ENCODE assay signal across 8 cellular contexts in the genomic region with DNA sequence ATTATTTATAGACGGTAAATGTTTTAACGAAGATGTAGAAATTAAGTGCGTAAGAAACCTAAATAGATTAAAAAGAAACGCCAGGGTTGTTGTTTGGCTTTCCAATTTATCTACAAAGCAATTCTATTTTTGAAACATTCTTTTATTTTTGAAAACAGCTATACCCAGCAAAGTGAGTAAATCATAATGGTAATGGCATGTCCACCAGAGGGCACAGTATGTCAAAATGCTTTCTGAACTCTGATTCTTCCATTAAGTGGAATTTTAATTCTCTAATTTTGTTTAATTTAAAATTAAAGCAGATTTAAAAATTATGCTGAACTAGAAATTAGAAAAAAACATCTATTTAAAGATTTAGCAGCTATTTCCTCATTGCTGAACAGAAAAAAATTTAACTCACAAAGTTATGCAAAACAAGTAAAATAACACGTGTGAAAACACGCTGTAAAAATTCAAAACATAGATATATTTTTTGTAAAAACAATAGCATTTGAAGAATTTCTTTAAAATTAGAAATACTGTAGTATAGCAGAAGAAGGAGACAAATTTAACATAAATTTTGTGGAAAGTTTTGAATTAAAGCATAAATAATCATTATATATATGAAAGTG. TPM values are rescaled to one million over a fixed set of nuclear protein-coding genes. Genes with fewer than 3 reads are reported as not detected.
A peak's percentile ranks its signal among the peaks of the same experiment; 100 is the strongest.
DNase-seq lines count a peak whose midpoint lies in the region; ATAC-seq, FAIRE-seq and TF ChIP-seq lines count a peak whose summit lies in the region.

No MANE protein-coding gene starts in this region.

- peak; percentile 58 to 69 for TF ChIP-seq CTCF in Caco-2 (IDR thresholded peaks at IDR 0.05; ENCODE audit: insufficient read depth in 1 of 2, low read depth in 1 of 2, low read length in 1 of 2, severe bottlenecking in 1 of 2, unreplicated experiment in 1 of 2)
- peak; percentile 74 for TF ChIP-seq CTCF in KMS-11 (conservative IDR thresholded peaks at IDR 0.05; ENCODE audit: low read depth, low read length)

- H3K27ac Mint-ChIP-seq in Caco-2 (ENCODE audit: unreplicated experiment) = no peak overlapping the region

- no peaks in the 10 kb centered on the region for H4K20me1 ChIP-seq in KMS-11 (ENCODE audit: insufficient read depth)

- FAIRE-seq in HTR-8/SVneo (lab: Jason Lieb, UNC) = no peak
- FAIRE-seq in H54 (lab: Jason Lieb, UNC) = no peak

- H3K9ac ChIP-seq in KMS-11 = no peak overlapping the region

- H3K4me2 ChIP-seq in KMS-11 = no peak overlapping the region

- H3K4me3 Mint-ChIP-seq in Caco-2 (ENCODE audit: unreplicated experiment) = no peak overlapping the region

- no peaks in the 10 kb centered on the region for H3K9me3 Mint-ChIP-seq in Caco-2 (ENCODE audit: unreplicated experiment)

- H3K79me2 ChIP-seq in KMS-11 (ENCODE audit: insufficient read depth, low read depth) = no peaks in the 10 kb centered on the region

- CTCF ChIA-PET in Caco-2 (lab: Charles Lee) = interaction anchor here (0.7 to 1.6 kb wide), 4 partner anchors 20 to 60 kb away, joined by 3 to 7 read pairs (median 5); partner anchors contain the start of gene RASSF6

- no peak for ATAC-seq in HG03342 (IDR thresholded peaks at IDR 0.05; ENCODE audit: unreplicated experiment)

- no peak overlapping the region for H3K27ac ChIP-seq in KMS-11

- H2AFZ ChIP-seq in KMS-11 (ENCODE audit: low read depth) = no peak overlapping the region

- DNase-seq in Caco-2 = peak in 1 of 2 experiments; percentile 26
- DNase-seq in astrocyte of the hippocampus (ENCODE audit: low read depth, low spot score) = peak; percentile 51
- DNase-seq in lung microvascular endothelial cell (ENCODE audit: low read depth in 2 of 2) = peak; percentile 61 to 68
- DNase-seq in HTR-8/SVneo (ENCODE audit: insufficient read length, low spot score) = no peak
- DNase-seq in AG08395 (ENCODE audit: low spot score) = no peak
- DNase-seq in H54 (ENCODE audit: insufficient read length, low spot score) = no peak

- H3K4me1 ChIP-seq in Caco-2 (peaks cover 7% of the 10 kb centered on the region), KMS-11 (ENCODE audit: low read depth, poor library complexity, severe bottlenecking) (peaks cover 15% of the 10 kb centered on the region)

- H3K9me3 ChIP-seq in Caco-2 = no peaks in the 10 kb centered on the region

- H3K27me3 ChIP-seq in Caco-2 (replicated peaks; ENCODE audit: control insufficient read depth, insufficient read depth, low read length) = no peaks in the 10 kb centered on the region
- no peaks in the 10 kb centered on the region for H3K27me3 ChIP-seq in KMS-11 (ENCODE audit: insufficient read depth, low read depth)

- POLR2A ChIA-PET in Caco-2 (lab: Charles Lee) = no interaction called here

- H3K36me3 ChIP-seq in Caco-2 (ENCODE audit: control insufficient read depth, insufficient read depth, low read length) (no peaks in the 10 kb centered on the region; the same call in 1 of the 2 replicates), KMS-11 (ENCODE audit: insufficient read depth) (no peaks in the 10 kb centered on the region)

- no peaks in the 10 kb centered on the region for H3K36me3 Mint-ChIP-seq in Caco-2 (ENCODE audit: insufficient read depth, unreplicated experiment)

- intact Hi-C loops in Caco-2 (cut with micrococcal nuclease; ENCODE audit: unreplicated experiment) = loop anchor here (1.0 to 5.0 kb wide), 2 partner anchors 60 to 251 kb away; no protein-coding TSS in a partner anchor

- TF ChIP-seq POLR2A in H54 (IDR thresholded peaks at IDR 0.05; ENCODE audit: low read depth, low read length) = no peak

- peaks cover 1% of the 10 kb centered on the region for H3K4me1 Mint-ChIP-seq in Caco-2 (ENCODE audit: low read depth, unreplicated experiment)

- no TSS peak for BruUV-seq in Caco-2 (replicated peaks; lab: Mats Ljungman, UMichigan)

- no peaks in the 10 kb centered on the region for H3K27me3 Mint-ChIP-seq in Caco-2 (ENCODE audit: insufficient read depth, unreplicated experiment)

- no peak overlapping the region for H3K4me3 ChIP-seq in Caco-2 (ENCODE audit: low read depth, low read length)
- no peak overlapping the region for H3K4me3 ChIP-seq in KMS-11 (IDR thresholded peaks at IDR 0.05; ENCODE audit: insufficient read depth, low read depth, low read length)

RNA-seq across cellular contexts. Expression of gene RASSF6, which starts 26.5 kb away (rescaled TPM):
- total RNA-seq in Caco-2 (2022) (2.4 and 2.9 TPM in 2 replicates), lung microvascular endothelial cell (not detected in 2 replicates)

Comparison
In these comparisons a context has a peak if more than half of its experiments do, and no peak if none do; other contexts are left out.
1. DNase-seq: peak in astrocyte of the hippocampus (single experiment) and lung microvascular endothelial cell (2 of 2); none in HTR-8/SVneo (single experiment), AG08395 (single experiment) and H54 (single experiment).